Comparison of ENCODE assay signal across 22 cellular contexts in the genomic region with DNA sequence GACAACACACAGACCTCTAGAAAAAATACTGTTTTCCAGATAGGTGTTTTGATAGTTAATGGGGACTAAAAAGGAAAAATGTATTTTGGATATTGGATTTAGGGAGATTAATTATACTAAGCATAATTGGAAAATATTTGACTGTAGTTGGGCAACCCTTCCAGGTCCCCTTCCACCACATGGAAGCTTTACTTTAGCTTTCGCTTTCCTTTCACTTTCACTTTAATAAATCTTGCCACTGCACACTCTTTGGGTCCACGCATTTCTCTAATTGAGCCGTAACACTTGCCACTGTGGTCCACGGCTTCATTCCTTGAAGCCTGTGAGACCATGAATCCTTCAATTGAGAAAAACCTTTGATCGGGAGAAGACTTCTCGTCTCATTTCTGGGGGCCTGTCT. TPM values are rescaled to one million over a fixed set of nuclear protein-coding genes. Genes with fewer than 3 reads are reported as not detected.
"Had no signal": no experiment of that assay in that cellular context is flagged by ENCODE, and none has a peak within 500 bp of the region (broad histone marks: within the 10 kb centered on the region; RNA-seq: fewer than 3 reads in every experiment).

No MANE protein-coding gene starts in this region.

- FAIRE-seq: colon, kidney had no signal

- H3K36me3 ChIP-seq: adrenal gland, left lung, tibial artery, vagina had no signal

- H3K9me3 ChIP-seq: adrenal gland, left lung, tibial artery, vagina had no signal

- H3K4me1 Mint-ChIP-seq: activated CD4-positive, alpha-beta T cell treated with anti-CD3 and anti-CD28 coated beads for 36 hours had no signal

- H3K27ac ChIP-seq: adrenal gland, hepatocyte, left lung, tibial artery, vagina, VCaP had no signal

- H2AFZ ChIP-seq: hepatocyte had no signal

- H3K4me3 ChIP-seq: adrenal gland, hepatocyte, left lung, tibial artery, vagina had no signal

- H3K4me3 Mint-ChIP-seq: activated CD4-positive, alpha-beta memory T cell treated with anti-CD3 and anti-CD28 coated beads for 36 hours; activated CD4-positive, alpha-beta T cell treated with anti-CD3 and anti-CD28 coated beads for 36 hours; activated T-cell treated with anti-CD3 and anti-CD28 coated beads, Interleukin-2, amount 50 U/mL, for 24 hours; natural killer cell treated with Interleukin-12 subunit alpha and Interleukin-12 subunit beta and Interleukin-15 and Interleukin-18, amount 100 ng/mL, for 72 hours had no signal

- H3K4me2 ChIP-seq: hepatocyte had no signal

- H3K27ac Mint-ChIP-seq: activated CD4-positive, alpha-beta memory T cell treated with anti-CD3 and anti-CD28 coated beads for 36 hours; activated CD4-positive, alpha-beta T cell treated with anti-CD3 and anti-CD28 coated beads for 36 hours; activated T-cell treated with anti-CD3 and anti-CD28 coated beads, Interleukin-2, amount 50 U/mL, for 24 hours; natural killer cell treated with Interleukin-12 subunit alpha and Interleukin-12 subunit beta and Interleukin-15 and Interleukin-18, amount 100 ng/mL, for 72 hours had no signal

- H3K27me3 ChIP-seq: adrenal gland, hepatocyte, left lung, tibial artery, vagina had no signal

- H3K79me2 ChIP-seq: hepatocyte had no signal

- H3K36me3 Mint-ChIP-seq: activated CD4-positive, alpha-beta memory T cell treated with anti-CD3 and anti-CD28 coated beads for 36 hours; natural killer cell treated with Interleukin-12 subunit alpha and Interleukin-12 subunit beta and Interleukin-15 and Interleukin-18, amount 100 ng/mL, for 72 hours had no signal

- H3K9me3 Mint-ChIP-seq: activated CD4-positive, alpha-beta memory T cell treated with anti-CD3 and anti-CD28 coated beads for 36 hours; activated T-cell treated with anti-CD3 and anti-CD28 coated beads, Interleukin-2, amount 50 U/mL, for 24 hours had no signal

- ATAC-seq: activated CD4-positive, alpha-beta T cell treated with anti-CD3 and anti-CD28 coated beads for 36 hours; left lung; natural killer cell treated with Interleukin-12 subunit alpha and Interleukin-12 subunit beta and Interleukin-15 and Interleukin-18, amount 100 ng/mL, for 72 hours had no signal

- H3K4me1 ChIP-seq: vagina had no signal

- DNase-seq: activated CD4-positive, alpha-beta memory T cell treated with anti-CD3 and anti-CD28 coated beads for 36 hours; activated CD4-positive, alpha-beta T cell treated with anti-CD3 and anti-CD28 coated beads for 36 hours; activated naive CD4-positive, alpha-beta T cell treated with anti-CD3 and anti-CD28 coated beads, Interleukin-2, amount 50 U/mL, for 16 hours; activated T-cell treated with anti-CD3 and anti-CD28 coated beads, Interleukin-2, amount 50 U/mL, for 24 hours; adrenal gland; erythroblast; kidney; left lung; mammary epithelial cell; posterior cingulate gyrus; retina; stimulated activated CD4-positive, alpha-beta T cell treated with anti-CD3 and anti-CD28 coated beads, Interleukin-15, amount 100 ng/mL, for 24 hours; stimulated activated CD4-positive, alpha-beta T cell treated with anti-CD3 and anti-CD28 coated beads, Interleukin-4, amount 100 ng/mL, for 1 hour; stimulated activated naive CD4-positive, alpha-beta T cell; T1000; tibial artery had no signal

RNA-seq across cellular contexts. Expression of a gene that starts 15.5 kb away (rescaled TPM):
- total RNA-seq: activated CD4-positive, alpha-beta memory T cell treated with anti-CD3 and anti-CD28 coated beads for 36 hours; activated CD4-positive, alpha-beta T cell treated with anti-CD3 and anti-CD28 coated beads for 36 hours; glomerular endothelial cell; natural killer cell treated with Interleukin-12 subunit alpha and Interleukin-12 subunit beta and Interleukin-15 and Interleukin-18, amount 100 ng/mL, for 72 hours had no signal
- polyA plus RNA-seq: mammary epithelial cell had no signal

RNA-seq across cellular contexts. Expression of a gene that starts 18.6 kb away (rescaled TPM):
- total RNA-seq: activated CD4-positive, alpha-beta memory T cell treated with anti-CD3 and anti-CD28 coated beads for 36 hours; activated CD4-positive, alpha-beta T cell treated with anti-CD3 and anti-CD28 coated beads for 36 hours; glomerular endothelial cell; natural killer cell treated with Interleukin-12 subunit alpha and Interleukin-12 subunit beta and Interleukin-15 and Interleukin-18, amount 100 ng/mL, for 72 hours had no signal
